Comparison of ENCODE assay signal across 14 cellular contexts in genomic region chr12:14854586-14855163, GRCh38. TPM values are rescaled to one million over a fixed set of nuclear protein-coding genes. Genes with fewer than 3 reads are reported as not detected.
DNase-seq lines count a peak whose midpoint lies in the region; ATAC-seq and TF ChIP-seq lines count a peak whose summit lies in the region.
"Had no signal": no experiment of that assay in that cellular context is flagged by ENCODE, and none has a peak within 500 bp of the region (broad histone marks: within the 10 kb centered on the region; RNA-seq: fewer than 3 reads in every experiment).

No MANE protein-coding gene starts in this region.

- H2AFZ ChIP-seq in smooth muscle cell (ENCODE audit: low read depth), result peak overlapping the region; percentile 58

- peak; percentile 14 for DNase-seq in NAMALWA (ENCODE audit: low spot score)
- DNase-seq in epithelial cell of proximal tubule (ENCODE audit: low read depth), result no peak
- no peak for DNase-seq in smooth muscle cell (lab: John Stamatoyannopoulos, UW; ENCODE audit: unreplicated experiment)
- no peak for DNase-seq in DMS 273 treated with DMSO at 0.1 percent for 48 hours (lab: John Stamatoyannopoulos, UW)
- DNase-seq in amniotic stem cell (lab: John Stamatoyannopoulos, UW), result no peak
- no peak for DNase-seq in occipital lobe (lab: John Stamatoyannopoulos, UW)
- no peak for DNase-seq in testis
- DNase-seq: Calu3, NCI-H2081 treated with DMSO at 0.1 percent for 48 hours had no signal

- intact Hi-C loops in testis (cut with DNase I; ENCODE audit: low total_unique reads), result no loop called here

- H3K36me3 ChIP-seq in smooth muscle cell (ENCODE audit: low read depth), result peaks cover 7% of the 10 kb centered on the region
- H3K36me3 ChIP-seq in testis (ENCODE audit: low read depth, missing control alignments), result no peaks in the 10 kb centered on the region
- H3K36me3 ChIP-seq: cardiac muscle cell had no signal

- no peak for TF ChIP-seq POLR2A in testis (IDR thresholded peaks at IDR 0.05)

- no peaks in the 10 kb centered on the region for H3K79me2 ChIP-seq in smooth muscle cell (ENCODE audit: low read depth)

- ATAC-seq in GM18868 (IDR thresholded peaks at IDR 0.05; ENCODE audit: unreplicated experiment), result peak; percentile 37

- H3K9me3 ChIP-seq in smooth muscle cell (replicated peaks; ENCODE audit: low read depth) (no peaks in the 10 kb centered on the region), testis (no peaks in the 10 kb centered on the region)

- WGBS in smooth muscle cell (ENCODE audit: low lambda C conversion rate), result 29% methylated on average over 6 of the region's 6 CpGs
- 52 to 58% methylated on average over 6 of the region's 6 CpGs for WGBS in testis, 2 donors

- peak overlapping the region; percentile 68 for H3K4me2 ChIP-seq in smooth muscle cell

- TF ChIP-seq CTCF in epithelial cell of proximal tubule (conservative IDR thresholded peaks at IDR 0.05; ENCODE audit: low read depth, low read length) (peak; percentile 9), smooth muscle cell (IDR thresholded peaks at IDR 0.05; ENCODE audit: borderline replicate concordance, insufficient read depth, poor library complexity, severe bottlenecking) (no peak), testis (IDR thresholded peaks at IDR 0.05) (no peak)

- H3F3A ChIP-seq in smooth muscle cell (ENCODE audit: low read depth), result peaks cover 9% of the 10 kb centered on the region

- no peak overlapping the region for H3K4me3 ChIP-seq in epithelial cell of proximal tubule (ENCODE audit: low read depth, low read length)
- peak overlapping the region; percentile 16 for H3K4me3 ChIP-seq in smooth muscle cell
- no peak overlapping the region for H3K4me3 ChIP-seq in testis
- H3K4me3 ChIP-seq: cardiac muscle cell, lung had no signal

- H3K27ac ChIP-seq in smooth muscle cell (ENCODE audit: low read depth) (peak overlapping the region; percentile 73), testis (no peak overlapping the region)
- H3K27ac ChIP-seq: cardiac muscle cell had no signal

- H4K20me1 ChIP-seq in smooth muscle cell (ENCODE audit: low read depth), result no peaks in the 10 kb centered on the region

- peaks cover 11% of the 10 kb centered on the region for H3K4me1 ChIP-seq in smooth muscle cell (ENCODE audit: low read depth)
- peaks cover 11% of the 10 kb centered on the region for H3K4me1 ChIP-seq in testis

- H3K27me3 ChIP-seq in smooth muscle cell (ENCODE audit: low read depth), result no peaks in the 10 kb centered on the region
- no peaks in the 10 kb centered on the region for H3K27me3 ChIP-seq in testis
- H3K27me3 ChIP-seq: cardiac muscle cell had no signal

- no peak overlapping the region for H3K9ac ChIP-seq in smooth muscle cell (ENCODE audit: low read depth)

RNA-seq across cellular contexts. Expression of gene ART4, which starts 11.3 kb away (rescaled TPM):
- total RNA-seq in epithelial cell of proximal tubule (0.14 TPM in 1 of 2 replicates, not detected in the other), smooth muscle cell (5.0 and 9.0 TPM in 2 replicates), occipital lobe (not detected), testis (1 to 10 TPM in 1 of 2 donors, under 1 TPM in 1; 0.16 to 1.4 TPM)
- polyA plus RNA-seq in smooth muscle cell (1.7 and 2.0 TPM in 2 replicates), testis (ENCODE audit: insufficient read depth, low read depth, low replicate concordance) (0.57 TPM)
- total RNA-seq: activated T-helper 1 cell treated with anti-CD3 and anti-CD28 coated beads, Interleukin-12 subunit alpha, Interleukin-12 subunit beta, Interleukin-2, Interleukin-4 antibody, amounts not matched to agents 30 ng/mL and 10 ng/mL and 1 ng/mL, durations not matched to agents 14 hours and 24 hours and 36 hours; Calu3; cardiac muscle cell; frontal cortex had no signal

RNA-seq across cellular contexts. Expression of gene MGP, which starts 31.0 kb away (rescaled TPM):
- total RNA-seq in epithelial cell of proximal tubule, result 0.72 and 9.3 TPM in 2 replicates
- total RNA-seq in smooth muscle cell, result 173 and 176 TPM in 2 replicates
- polyA plus RNA-seq in smooth muscle cell, result 626 and 815 TPM in 2 replicates
- 3.9 TPM for total RNA-seq in occipital lobe
- total RNA-seq in testis, result 10 to 100 TPM; 56.7 to 76.8 TPM
- polyA plus RNA-seq in testis (ENCODE audit: insufficient read depth, low read depth, low replicate concordance), result 656 TPM
- total RNA-seq: activated T-helper 1 cell treated with anti-CD3 and anti-CD28 coated beads, Interleukin-12 subunit alpha, Interleukin-12 subunit beta, Interleukin-2, Interleukin-4 antibody, amounts not matched to agents 30 ng/mL and 10 ng/mL and 1 ng/mL, durations not matched to agents 14 hours and 24 hours and 36 hours; Calu3; cardiac muscle cell had no signal

RNA-seq across cellular contexts. Expression of gene SMCO3, which starts 40.7 kb away (rescaled TPM):
- total RNA-seq in epithelial cell of proximal tubule (0.07 TPM in 1 of 2 replicates, not detected in the other), smooth muscle cell (0.22 and 1.7 TPM in 2 replicates), occipital lobe (not detected), testis (under 1 TPM in 1 of 2 donors, not detected in 1; 0.39 TPM)
- polyA plus RNA-seq in smooth muscle cell (0.93 and 2.4 TPM in 2 replicates), testis (ENCODE audit: insufficient read depth, low read depth, low replicate concordance) (0.20 TPM)
- total RNA-seq: activated T-helper 1 cell treated with anti-CD3 and anti-CD28 coated beads, Interleukin-12 subunit alpha, Interleukin-12 subunit beta, Interleukin-2, Interleukin-4 antibody, amounts not matched to agents 30 ng/mL and 10 ng/mL and 1 ng/mL, durations not matched to agents 14 hours and 24 hours and 36 hours; Calu3; cardiac muscle cell had no signal

RNA-seq across cellular contexts. Expression of gene C12orf60, which starts 51.2 kb away (rescaled TPM):
- total RNA-seq in epithelial cell of proximal tubule (1.2 and 1.5 TPM in 2 replicates), smooth muscle cell (0.63 and 1.6 TPM in 2 replicates), occipital lobe (3.6 TPM), testis (10 to 100 TPM in 1 of 2 donors, 1 to 10 TPM in 1; 5.3 to 11.7 TPM)
- polyA plus RNA-seq in smooth muscle cell (1.2 and 1.3 TPM in 2 replicates), testis (ENCODE audit: insufficient read depth, low read depth, low replicate concordance) (20.6 TPM)

RNA-seq across cellular contexts. Expression of gene WBP11, which starts 51.4 kb away (rescaled TPM):
- total RNA-seq in epithelial cell of proximal tubule (20.4 and 27.6 TPM in 2 replicates), smooth muscle cell (20.6 and 24.2 TPM in 2 replicates), occipital lobe (16.1 TPM), testis (10 to 100 TPM; 37.8 to 41.7 TPM)
- polyA plus RNA-seq in smooth muscle cell (55.7 and 56.8 TPM in 2 replicates), testis (ENCODE audit: insufficient read depth, low read depth, low replicate concordance) (117 TPM)
